In genomic region chr15:89017370-89018066, GRCh38 we compare ENCODE assay signal across 8 cellular contexts.
DNase-seq lines count a peak whose midpoint lies in the region; ATAC-seq and TF ChIP-seq lines count a peak whose summit lies in the region.

No MANE protein-coding gene starts in this region.

- peak overlapping the region; percentile 98 for H3K27ac Mint-ChIP-seq in chondrocyte (ENCODE audit: unreplicated experiment)

- peak overlapping the region; percentile 60 for H3K4me3 Mint-ChIP-seq in chondrocyte (ENCODE audit: unreplicated experiment)

- peaks cover 9% of the 10 kb centered on the region for H3K9me3 Mint-ChIP-seq in chondrocyte (ENCODE audit: low read depth)

- peak; percentile 65 for ATAC-seq in HG02884 (IDR thresholded peaks at IDR 0.05; ENCODE audit: unreplicated experiment)
- no peak for ATAC-seq in HG02870 (IDR thresholded peaks at IDR 0.05; ENCODE audit: unreplicated experiment)

- no peaks in the 10 kb centered on the region for H3K27me3 Mint-ChIP-seq in chondrocyte (ENCODE audit: low read depth)

- peaks cover 4% of the 10 kb centered on the region for H3K36me3 Mint-ChIP-seq in chondrocyte (ENCODE audit: low read depth)

- H3K4me1 Mint-ChIP-seq in chondrocyte (ENCODE audit: low read depth): peaks cover 57% of the 10 kb centered on the region

- peak; percentile 82 for DNase-seq in GM03348 (ENCODE audit: low spot score)
- DNase-seq in NCI-H2227 treated with DMSO at 0.1 percent for 48 hours (lab: John Stamatoyannopoulos, UW): peak; percentile 61
- DNase-seq in activated CD4-positive, alpha-beta T cell treated with anti-CD3 and anti-CD28 coated beads for 24 hours (ENCODE audit: low read depth in 2 of 2): peak; percentile 81 to 85
- DNase-seq in chondrocyte (ENCODE audit: low spot score): no peak
- peak; percentile 74 for DNase-seq in kidney tubule cell (ENCODE audit: low spot score)
- peak; percentile 68 to 83 for DNase-seq in stimulated activated CD4-positive, alpha-beta T cell treated with anti-CD3 and anti-CD28 coated beads, Interleukin-15, amount 100 ng/mL, for 48 hours (ENCODE audit: low read depth in 2 of 2)

- TF ChIP-seq CTCF in chondrocyte (IDR thresholded peaks at IDR 0.05): peak; percentile 97
